In the genomic region with DNA sequence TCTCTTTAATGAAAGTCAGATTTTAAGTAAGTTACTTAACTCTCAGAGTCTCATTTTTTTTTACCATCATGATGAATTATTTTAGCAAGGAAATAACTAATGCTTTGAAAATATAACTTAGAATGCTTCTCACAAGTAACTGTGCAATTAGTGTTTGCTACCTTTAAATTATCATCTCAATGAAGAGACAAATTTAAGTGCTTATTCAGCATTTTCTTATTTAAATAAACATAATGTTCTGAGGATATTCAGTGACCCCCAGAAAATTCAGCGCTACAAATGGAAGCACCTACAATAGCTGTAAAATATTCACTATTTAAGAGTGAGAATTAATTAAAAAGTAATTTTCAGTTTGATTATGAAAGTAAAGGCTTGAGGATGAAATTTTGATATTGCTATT, we compare ENCODE assay signal across 26 cellular contexts.
"Had no signal": no experiment of that assay in that cellular context is flagged by ENCODE, and none has a peak within 500 bp of the region (broad histone marks: within the 10 kb centered on the region; RNA-seq: fewer than 3 reads in every experiment).

No MANE protein-coding gene starts in this region.

- H3K4me3 ChIP-seq: esophagus squamous epithelium, gastrocnemius medialis, heart right ventricle, left lung, lower lobe of right lung, mucosa of descending colon had no signal

- H3K9me3 ChIP-seq: esophagus squamous epithelium, gastrocnemius medialis, left lung, lower lobe of right lung had no signal

- ATAC-seq: effector memory CD8-positive, alpha-beta T cell; esophagus mucosa; gastrocnemius medialis; heart right ventricle; left cardiac atrium; left lung; left ventricle myocardium superior; lower lobe of right lung; mucosa of descending colon; naive thymus-derived CD8-positive, alpha-beta T cell had no signal

- H3K36me3 ChIP-seq: esophagus squamous epithelium, gastrocnemius medialis, heart right ventricle, left lung, lower lobe of right lung had no signal

- H3K27ac ChIP-seq: epithelial cell of prostate, esophagus squamous epithelium, gastrocnemius medialis, heart right ventricle, left lung, lower lobe of right lung had no signal

- FAIRE-seq: endometrium, islet of Langerhans, keratinocyte had no signal

- H3K27me3 ChIP-seq: esophagus squamous epithelium, gastrocnemius medialis, heart right ventricle, left lung had no signal

- DNase-seq: cortex of kidney; effector CD8-positive, alpha-beta T cell; effector memory CD8-positive, alpha-beta T cell; endodermal cell; erythroblast; esophagus squamous epithelium; foreskin fibroblast; foreskin melanocyte; gastrocnemius medialis; glutamatergic neuron; head of caudate nucleus; heart right ventricle; hippocampal formation; left cardiac atrium; left lung; left ventricle myocardium superior; lower lobe of right lung; mesenchymal stem cell; mucosa of descending colon; naive B cell; naive thymus-derived CD8-positive, alpha-beta T cell had no signal

- H3K4me1 ChIP-seq: esophagus squamous epithelium, gastrocnemius medialis, heart right ventricle, left lung, lower lobe of right lung had no signal
